21 cellular contexts compared by ENCODE assay signal in genomic region chr4:6197433-6198174, GRCh38. TPM values are rescaled to one million over a fixed set of nuclear protein-coding genes. Genes with fewer than 3 reads are reported as not detected.
A peak's percentile ranks its signal among the peaks of the same experiment; 100 is the strongest.
DNase-seq lines count a peak whose midpoint lies in the region; ATAC-seq, FAIRE-seq and TF ChIP-seq lines count a peak whose summit lies in the region.
"Had no signal": no experiment of that assay in that cellular context is flagged by ENCODE, and none has a peak within 500 bp of the region (broad histone marks: within the 10 kb centered on the region; RNA-seq: fewer than 3 reads in every experiment).

No MANE protein-coding gene starts in this region.

- H3K27ac Mint-ChIP-seq in CD4-positive, alpha-beta T cell: no peak overlapping the region
- H3K27ac Mint-ChIP-seq in activated naive CD8-positive, alpha-beta T cell treated with anti-CD3 and anti-CD28 coated beads, Interleukin-2, amount 10 ng/mL, durations not matched to agents 7 days and 5 days: peak overlapping the region; percentile 37
- peak overlapping the region; percentile 76 to 96 for H3K27ac Mint-ChIP-seq in natural killer cell
- H3K27ac Mint-ChIP-seq: stimulated activated memory B cell treated with anti-CD40 and anti-IgM and Interleukin-4, amounts not matched to agents 10 μg/mL and 1 μg/mL and 100 μg/mL, for 72 hours had no signal

- peaks cover 59% of the 10 kb centered on the region for H3K27me3 Mint-ChIP-seq in CD4-positive, alpha-beta T cell
- peaks cover 35% of the 10 kb centered on the region for H3K27me3 Mint-ChIP-seq in activated naive CD8-positive, alpha-beta T cell treated with anti-CD3 and anti-CD28 coated beads, Interleukin-2, amount 10 ng/mL, durations not matched to agents 7 days and 5 days
- peaks cover 13 to 28% of the 10 kb centered on the region in 2 donors for H3K27me3 Mint-ChIP-seq in natural killer cell (ENCODE audit: low read depth in 2 of 2)

- peak; percentile 30 for FAIRE-seq in GM12892 (lab: Jason Lieb, UNC)

- H3K36me3 Mint-ChIP-seq in CD4-positive, alpha-beta T cell (ENCODE audit: low read depth): no peaks in the 10 kb centered on the region
- peaks cover 6% of the 10 kb centered on the region for H3K36me3 Mint-ChIP-seq in activated naive CD8-positive, alpha-beta T cell treated with anti-CD3 and anti-CD28 coated beads, Interleukin-2, amount 10 ng/mL, durations not matched to agents 7 days and 5 days
- H3K36me3 Mint-ChIP-seq in natural killer cell: no peaks in the 10 kb centered on the region
- H3K36me3 Mint-ChIP-seq: stimulated activated memory B cell treated with anti-CD40 and anti-IgM and Interleukin-4, amounts not matched to agents 10 μg/mL and 1 μg/mL and 100 μg/mL, for 72 hours had no signal

- peaks cover 15% of the 10 kb centered on the region for H3K27me3 ChIP-seq in CD4-positive, alpha-beta T cell (ENCODE audit: control insufficient read depth, insufficient read depth, low read length)

- no peak overlapping the region for H3K27ac ChIP-seq in CD4-positive, alpha-beta T cell (ENCODE audit: low read depth, low read length)
- H3K27ac ChIP-seq: VCaP had no signal

- 0 out of 2 replicates have a peak, but pooled peaks have one; percentile 22 for TF ChIP-seq POLR2A in GM12892 (IDR thresholded peaks at IDR 0.05; ENCODE audit: low read depth, low read length)

- intact Hi-C loops in CD4-positive, alpha-beta T cell (cut with DNase I, micrococcal nuclease): no loop called here
- intact Hi-C loops in natural killer cell (cut with micrococcal nuclease): loop anchor here (1.0 kb wide), 1 partner anchor 16 kb away; no protein-coding TSS in a partner anchor

- no peaks in the 10 kb centered on the region for H3K9me3 ChIP-seq in CD4-positive, alpha-beta T cell (ENCODE audit: control insufficient read depth, low read length)

- TF ChIP-seq CTCF in CD4-positive, alpha-beta T cell (IDR thresholded peaks at IDR 0.05): no peak
- TF ChIP-seq CTCF in natural killer cell (IDR thresholded peaks at IDR 0.05): no peak

- peaks cover 21% of the 10 kb centered on the region for H3K4me1 Mint-ChIP-seq in CD4-positive, alpha-beta T cell (ENCODE audit: low read depth)
- peaks cover 22% of the 10 kb centered on the region for H3K4me1 Mint-ChIP-seq in activated naive CD8-positive, alpha-beta T cell treated with anti-CD3 and anti-CD28 coated beads, Interleukin-2, amount 10 ng/mL, durations not matched to agents 7 days and 5 days
- peaks cover 25 to 49% of the 10 kb centered on the region in 2 donors for H3K4me1 Mint-ChIP-seq in natural killer cell

- peak overlapping the region; percentile 86 for H3K4me3 Mint-ChIP-seq in CD4-positive, alpha-beta T cell
- peak overlapping the region; percentile 73 for H3K4me3 Mint-ChIP-seq in activated naive CD8-positive, alpha-beta T cell treated with anti-CD3 and anti-CD28 coated beads, Interleukin-2, amount 10 ng/mL, durations not matched to agents 7 days and 5 days
- peak overlapping the region; percentile 79 for H3K4me3 Mint-ChIP-seq in natural killer cell
- H3K4me3 Mint-ChIP-seq: stimulated activated memory B cell treated with anti-CD40 and anti-IgM and Interleukin-4, amounts not matched to agents 10 μg/mL and 1 μg/mL and 100 μg/mL, for 72 hours had no signal

- DNase-seq in CD4-positive, alpha-beta T cell: no peak
- DNase-seq in GM12892 (ENCODE audit: insufficient read length): no peak
- DNase-seq in activated naive CD8-positive, alpha-beta T cell treated with anti-CD3 and anti-CD28 coated beads, Interleukin-2, amount 10 ng/mL, durations not matched to agents 7 days and 5 days: no peak
- no peak for DNase-seq in natural killer cell
- no peak for DNase-seq in T1000 (lab: John Stamatoyannopoulos, UW)
- DNase-seq in NCI-H1930 (lab: John Stamatoyannopoulos, UW): no peak
- no peak for DNase-seq in activated effector memory CD4-positive, alpha-beta T cell treated with anti-CD3 and anti-CD28 coated beads, Interleukin-2, amount 50 U/mL, for 16 hours
- no peak for DNase-seq in stimulated activated CD4-positive, alpha-beta T cell treated with anti-CD3 and anti-CD28 coated beads, Interleukin-12 subunit alpha, Interleukin-12 subunit beta, amount 100 ng/mL, for 4 hours
- DNase-seq: amniotic stem cell, cerebellar nuclear complex, DND-41, hippocampal formation, IMR-90, left cardiac atrium, MV-4-11, NCI-H2081, NCI-H526 had no signal

- ATAC-seq in CD4-positive, alpha-beta T cell (ENCODE audit: poor library complexity): no peak
- ATAC-seq in activated naive CD8-positive, alpha-beta T cell treated with anti-CD3 and anti-CD28 coated beads, Interleukin-2, amount 10 ng/mL, durations not matched to agents 7 days and 5 days (ENCODE audit: low read depth): no peak
- no peak for ATAC-seq in natural killer cell
- ATAC-seq: left cardiac atrium; stimulated activated memory B cell treated with anti-CD40 and anti-IgM and Interleukin-4, amounts not matched to agents 10 μg/mL and 1 μg/mL and 100 μg/mL, for 72 hours had no signal

- CTCF ChIA-PET in CD4-positive, alpha-beta T cell (lab: Charles Lee): no interaction called here

- POLR2A ChIA-PET in CD4-positive, alpha-beta T cell (lab: Charles Lee): no interaction called here
- POLR2A ChIA-PET in activated naive CD8-positive, alpha-beta T cell treated with anti-CD3 and anti-CD28 coated beads, Interleukin-2, amount 10 ng/mL, durations not matched to agents 7 days and 5 days (lab: Charles Lee): no interaction called here

- H3K9me3 Mint-ChIP-seq in CD4-positive, alpha-beta T cell: peaks cover 3% of the 10 kb centered on the region
- peaks cover 7% of the 10 kb centered on the region for H3K9me3 Mint-ChIP-seq in activated naive CD8-positive, alpha-beta T cell treated with anti-CD3 and anti-CD28 coated beads, Interleukin-2, amount 10 ng/mL, durations not matched to agents 7 days and 5 days
- peaks cover 3 to 6% of the 10 kb centered on the region in 2 donors for H3K9me3 Mint-ChIP-seq in natural killer cell

RNA-seq across cellular contexts. Expression of gene JAKMIP1, which starts 2.7 kb away (rescaled TPM):
- total RNA-seq in CD4-positive, alpha-beta T cell: 1 to 10 TPM; 2.0 to 2.1 TPM
- 16.0 TPM for polyA plus RNA-seq in GM12892 (2012; ENCODE audit: missing spikeins)
- total RNA-seq in activated naive CD8-positive, alpha-beta T cell treated with anti-CD3 and anti-CD28 coated beads, Interleukin-2, amount 10 ng/mL, durations not matched to agents 7 days and 5 days: 1 to 10 TPM; 5.3 to 5.9 TPM
- 10 to 100 TPM in 2 of 3 donors, 1 to 10 TPM in 1; 8.8 to 21.8 (median 16.4) TPM for total RNA-seq in natural killer cell
- total RNA-seq: IMR-90, smooth muscle cell had no signal
- polyA plus RNA-seq: BJ, IMR-90 had no signal
